In the genomic region with DNA sequence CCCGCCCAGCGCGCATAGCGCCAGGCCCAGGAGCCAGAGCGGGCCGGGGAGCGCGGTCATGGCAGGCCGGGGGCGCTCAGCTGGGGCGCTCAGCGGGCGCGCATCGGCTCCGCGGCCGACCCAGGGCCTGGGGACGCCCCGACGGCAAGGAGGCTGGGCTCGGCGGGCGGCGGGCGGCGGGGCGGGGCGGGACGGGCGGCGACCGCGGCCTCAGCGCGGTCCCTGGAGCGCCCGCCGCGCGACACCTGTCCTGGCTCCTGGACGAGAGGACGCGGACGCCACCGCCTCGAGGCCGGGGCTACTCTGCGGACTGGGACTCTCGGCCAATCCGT, we compare ENCODE assay signal across 8 cellular contexts. TPM values are rescaled to one million over a fixed set of nuclear protein-coding genes. Genes with fewer than 3 reads are reported as not detected.
A peak's percentile ranks its signal among the peaks of the same experiment; 100 is the strongest.
DNase-seq lines count a peak whose midpoint lies in the region; ATAC-seq, FAIRE-seq and TF ChIP-seq lines count a peak whose summit lies in the region.

No MANE protein-coding gene starts in this region.

- H3K79me2 ChIP-seq in H1 (ENCODE audit: control insufficient read depth in 1 of 2, insufficient read depth in 2 of 2, low read length in 2 of 2) = no peaks in the 10 kb centered on the region

- TF ChIP-seq RAD21 in H1 (IDR thresholded peaks at IDR 0.05 in 1 of 2, conservative IDR thresholded peaks at IDR 0.05 in 1 of 2; ENCODE audit: low read depth in 2 of 2, low read length in 2 of 2) = no peak

- FAIRE-seq in H1 (lab: Jason Lieb, UNC) = no peak

- H3K27ac ChIP-seq in H1 (ENCODE audit: low read depth, low read length) (no peak overlapping the region), prostate gland (no peak overlapping the region)

- H3K27me3 ChIP-seq in H1 (replicated peaks in 1 of 4; ENCODE audit: control insufficient read depth in 3 of 4, extremely low read depth in 1 of 4, insufficient read depth in 3 of 4, low read length in 3 of 4) (peaks cover 34 to 62% (median 47%) of the 10 kb centered on the region in 4 experiments), prostate gland (replicated peaks; ENCODE audit: insufficient read depth) (no peaks in the 10 kb centered on the region)

- TF ChIP-seq POLR2A in H1 (IDR thresholded peaks at IDR 0.05; ENCODE audit: control extremely low read depth in 1 of 2, low read depth in 2 of 2, low read length in 2 of 2) = no peak
- no peak for TF ChIP-seq POLR2A in prostate gland (IDR thresholded peaks at IDR 0.05)

- CTCF ChIA-PET in H1 (lab: Charles Lee; ENCODE audit: partially characterized antibody) = interaction anchor here (0.6 to 1.7 kb wide), 2 partner anchors 12 to 69 kb away, joined by 3 to 5 read pairs; no protein-coding TSS in a partner anchor

- peak overlapping the region; percentile 45 to 77 for H3K4me2 ChIP-seq in H1 (ENCODE audit: insufficient read depth in 1 of 2, low read depth in 2 of 2, low read length in 2 of 2)

- no peaks in the 10 kb centered on the region for H3K79me1 ChIP-seq in H1 (ENCODE audit: low read depth, low read length)

- no peaks in the 10 kb centered on the region for H3K9me3 ChIP-seq in H1 (ENCODE audit: insufficient read depth in 2 of 2, low read depth in 1 of 2, low read length in 1 of 2)
- no peaks in the 10 kb centered on the region for H3K9me3 ChIP-seq in prostate gland

- H2BK12ac ChIP-seq in H1 (ENCODE audit: low read depth, low read length) = no peak overlapping the region

- H3K36me3 ChIP-seq in H1 (ENCODE audit: control insufficient read depth in 2 of 4, insufficient read depth in 4 of 4, low read length in 3 of 4) (no peaks in the 10 kb centered on the region), prostate gland (no peaks in the 10 kb centered on the region)

- DNase-seq in GM13977 (ENCODE audit: low spot score) (peak; percentile 59), H1 (ENCODE audit: low read depth in 1 of 2, low spot score in 2 of 2) (no peak), prostate gland (ENCODE audit: low spot score) (no peak), omental fat pad (ENCODE audit: low spot score) (no peak), Kasumi-1 (lab: John Stamatoyannopoulos, UW) (no peak)
- DNase-seq in activated CD4-positive, alpha-beta T cell treated with anti-CD3 and anti-CD28 coated beads, Interleukin-2, amount 50 U/mL, for 1 hour = no peak
- no peak for DNase-seq in effector CD4-positive, alpha-beta T cell

- no peak overlapping the region for H4K5ac ChIP-seq in H1 (ENCODE audit: insufficient read length, low read depth, low read length)

- H4K20me1 ChIP-seq in H1 (replicated peaks in 1 of 2; ENCODE audit: control insufficient read depth in 1 of 2, insufficient read depth in 2 of 2, low read length in 2 of 2) = peaks cover 0 to 4% of the 10 kb centered on the region in 2 experiments

- H2BK5ac ChIP-seq in H1 (ENCODE audit: low read depth, low read length) = no peak overlapping the region

- no peak overlapping the region for H3K23ac ChIP-seq in H1 (ENCODE audit: insufficient read length)

- H4K8ac ChIP-seq in H1 (ENCODE audit: extremely low read depth, insufficient read depth, low read length) = no peak overlapping the region; the same call in 1 of the 2 replicates

- no peak overlapping the region for H3K4ac ChIP-seq in H1 (replicated peaks; ENCODE audit: insufficient read length, low read depth, low read length)

- no peak overlapping the region for H2BK120ac ChIP-seq in H1 (replicated peaks; ENCODE audit: low read depth, low read length)

- H2BK15ac ChIP-seq in H1 (ENCODE audit: low read length) = no peak overlapping the region

- H3K9ac ChIP-seq in H1 (replicated peaks in 1 of 4; ENCODE audit: extremely low read depth in 1 of 4, low read depth in 3 of 4, low read length in 3 of 4) = no peak overlapping the region

- H3K23me2 ChIP-seq in H1 (ENCODE audit: low read depth, low read length) = peaks cover 7% of the 10 kb centered on the region; the same call in 1 of the 2 replicates

- ATAC-seq in HG03108 (IDR thresholded peaks at IDR 0.05; ENCODE audit: unreplicated experiment) (peak; percentile 4), omental fat pad (ENCODE audit: low FRiP score) (no peak)

- POLR2A ChIA-PET in H1 (lab: Charles Lee; ENCODE audit: partially characterized antibody) = interaction anchor here (1.0 to 1.9 kb wide), 3 partner anchors 11 to 114 kb away, joined by 3 to 5 read pairs (median 3); no protein-coding TSS in a partner anchor

- H3K4me3 ChIP-seq in H1 (ENCODE audit: extremely low read depth in 1 of 4, insufficient read depth in 2 of 4, low read depth in 3 of 4, low read length in 4 of 4) = peak overlapping the region in 2 of 4 experiments; percentile 50 to 68; a peak in 4 of 8 replicates
- peak overlapping the region; percentile 43 to 61 for H3K4me3 ChIP-seq in prostate gland

- no peak overlapping the region for H3K14ac ChIP-seq in H1 (ENCODE audit: insufficient read length)

- in situ Hi-C loops in GM13977 (cut with MboI; ENCODE audit: low pct_unique_long_range_greater_than_20kb, low sequenced_read_pairs, unreplicated experiment) = no loop called here

- TF ChIP-seq EP300 in H1 (IDR thresholded peaks at IDR 0.05; ENCODE audit: borderline replicate concordance in 1 of 2, low read depth in 2 of 2, low read length in 2 of 2) = no peak

- no peak for TF ChIP-seq CTCF in GM13977 (IDR thresholded peaks at IDR 0.05; ENCODE audit: extremely low read depth, insufficient read depth, missing control alignments)
- no peak for TF ChIP-seq CTCF in H1 (IDR thresholded peaks at IDR 0.05; ENCODE audit: control extremely low read depth in 1 of 3, insufficient read depth in 1 of 3, low read depth in 1 of 3, low read length in 3 of 3)
- no peak for TF ChIP-seq CTCF in prostate gland (IDR thresholded peaks at IDR 0.05)
- TF ChIP-seq CTCF in omental fat pad (IDR thresholded peaks at IDR 0.05) = no peak

- no CpG with 5 or more reads among the region's 51 CpGs for WGBS in H1 (ENCODE audit: extremely low coverage in 1 of 2, insufficient coverage in 1 of 2, insufficient read length in 1 of 2, insufficient replicate concordance in 2 of 2, low coverage in 1 of 2, low lambda C conversion rate in 2 of 2, missing lambda C conversion rate in 1 of 2), 2 experiments
- whole genome bisulfite sequencing in prostate gland = no CpG with 5 or more reads among the region's 51 CpGs

- H3K4me1 ChIP-seq in H1 (replicated peaks in 1 of 4; ENCODE audit: control insufficient read depth in 3 of 4, insufficient read depth in 4 of 4, low read length in 3 of 4) = no peaks in the 10 kb centered on the region
- H3K4me1 ChIP-seq in prostate gland (replicated peaks) = no peaks in the 10 kb centered on the region

- H2BK20ac ChIP-seq in H1 (ENCODE audit: low read length) = no peak overlapping the region

- H2AFZ ChIP-seq in H1 (ENCODE audit: low read length) = no peak overlapping the region; the same call in 1 of the 2 replicates

- no peak overlapping the region for H4K91ac ChIP-seq in H1 (replicated peaks; ENCODE audit: insufficient read length, low read length)

- H2AK5ac ChIP-seq in H1 (ENCODE audit: low read depth, low read length) = no peak overlapping the region

- intact Hi-C loops in prostate gland (cut with DNase I) = no loop called here

- no peak overlapping the region; the same call in 1 of the 2 replicates for H3K18ac ChIP-seq in H1 (ENCODE audit: extremely low read depth, low read length)

- no peak overlapping the region for H3K56ac ChIP-seq in H1 (replicated peaks; ENCODE audit: insufficient read length, low read depth, low read length)

TF ChIP-seq in H1, 55 proteins besides CTCF, POLR2A, EP300 and RAD21:
- TF ChIP-seq BACH1 (IDR thresholded peaks at IDR 0.05; ENCODE audit: low read length) (no peak), KDM5A (IDR thresholded peaks at IDR 0.05; ENCODE audit: low read length) (no peak), JUND (IDR thresholded peaks at IDR 0.05; ENCODE audit: low read length) (no peak), ASH2L (IDR thresholded peaks at IDR 0.05; ENCODE audit: low read length) (no peak), SP1 (IDR thresholded peaks at IDR 0.05; ENCODE audit: low read depth, low read length) (no peak)

RNA-seq across cellular contexts. Expression of a gene that starts 0.3 kb away (rescaled TPM):
- total RNA-seq in H1 (2021; fragmentation: NEBNext Ultra II Directional; extraction: Animal tissue kit (Norgen Biotek cat#: 25700)) = 0.37 and 0.54 TPM in 2 replicates
- polyA plus RNA-seq in H1 (2011; rRNA removed) = 0.50 and 0.52 TPM in 2 replicates
- polyA plus RNA-seq in H1 (2011; cell fraction: cytosol; rRNA removed) = 0.49 TPM
- 0.58 TPM for polyA plus RNA-seq in H1 (2011; cell fraction: nucleus; rRNA removed)
- polyA plus RNA-seq in H1 (2012, experiment 1 of 2) = 0.44 to 0.70 TPM (median 0.60 TPM) in 4 replicates
- polyA plus RNA-seq in H1 (2012, experiment 2 of 2) = 0.25 TPM
- 0.49 TPM for polyA plus RNA-seq in H1 (2013, experiment 1 of 2)
- 0.53 TPM for polyA plus RNA-seq in H1 (2013, experiment 2 of 2)
- 0.63 TPM in 2 replicates for polyA minus RNA-seq in H1 (2011; rRNA and poly(A)+ RNA removed)
- polyA minus RNA-seq in H1 (2011; cell fraction: cytosol; rRNA and poly(A)+ RNA removed) = 0.59 TPM
- 0.40 TPM for polyA minus RNA-seq in H1 (2011; cell fraction: nucleus; rRNA and poly(A)+ RNA removed)
- total RNA-seq in prostate gland (1 to 10 TPM in 1 of 2 donors, under 1 TPM in 1; 0.77 to 4.7 TPM), omental fat pad (1 to 10 TPM in 1 of 4 donors, under 1 TPM in 3; 0.24 to 2.0 (median 0.33) TPM)

RNA-seq across cellular contexts. Expression of a gene that starts 17.2 kb away (rescaled TPM):
- total RNA-seq in H1 (2021; fragmentation: NEBNext Ultra II Directional; extraction: Animal tissue kit (Norgen Biotek cat#: 25700)) = 2.9 TPM in 2 replicates
- 2.6 and 3.4 TPM in 2 replicates for polyA plus RNA-seq in H1 (2011; rRNA removed)
- polyA plus RNA-seq in H1 (2011; cell fraction: cytosol; rRNA removed) = 3.6 TPM
- polyA plus RNA-seq in H1 (2011; cell fraction: nucleus; rRNA removed) = 5.4 TPM
- 1.7 to 3.9 TPM (median 3.1 TPM) in 4 replicates for polyA plus RNA-seq in H1 (2012, experiment 1 of 2)
- 2.0 TPM for polyA plus RNA-seq in H1 (2012, experiment 2 of 2)
- 1.5 TPM for polyA plus RNA-seq in H1 (2013, experiment 1 of 2)
- polyA plus RNA-seq in H1 (2013, experiment 2 of 2) = 1.5 TPM
- 3.0 and 3.5 TPM in 2 replicates for polyA minus RNA-seq in H1 (2011; rRNA and poly(A)+ RNA removed)
- 1.2 TPM for polyA minus RNA-seq in H1 (2011; cell fraction: cytosol; rRNA and poly(A)+ RNA removed)
- 4.5 TPM for polyA minus RNA-seq in H1 (2011; cell fraction: nucleus; rRNA and poly(A)+ RNA removed)
- total RNA-seq in prostate gland = 1 to 10 TPM; 1.0 to 4.9 TPM
- total RNA-seq in omental fat pad = 1 to 10 TPM in 1 of 4 donors, under 1 TPM in 3; 0.24 to 1.4 (median 0.31) TPM

RNA-seq across cellular contexts. Expression of a gene that starts 49.7 kb away (rescaled TPM):
- 38.9 and 40.2 TPM in 2 replicates for total RNA-seq in H1 (2021; fragmentation: NEBNext Ultra II Directional; extraction: Animal tissue kit (Norgen Biotek cat#: 25700))
- 49.4 and 56.1 TPM in 2 replicates for polyA plus RNA-seq in H1 (2011; rRNA removed)
- 79.8 TPM for polyA plus RNA-seq in H1 (2011; cell fraction: cytosol; rRNA removed)
- polyA plus RNA-seq in H1 (2011; cell fraction: nucleus; rRNA removed) = 61.8 TPM
- polyA plus RNA-seq in H1 (2012, experiment 1 of 2) = 44.8 to 55.0 TPM (median 51.6 TPM) in 4 replicates
- polyA plus RNA-seq in H1 (2012, experiment 2 of 2) = 52.5 TPM
- polyA plus RNA-seq in H1 (2013, experiment 1 of 2) = 36.2 TPM
- polyA plus RNA-seq in H1 (2013, experiment 2 of 2) = 34.8 TPM
- polyA minus RNA-seq in H1 (2011; rRNA and poly(A)+ RNA removed) = 33.4 and 38.9 TPM in 2 replicates
- 10.3 TPM for polyA minus RNA-seq in H1 (2011; cell fraction: cytosol; rRNA and poly(A)+ RNA removed)
- polyA minus RNA-seq in H1 (2011; cell fraction: nucleus; rRNA and poly(A)+ RNA removed) = 27.4 TPM
- total RNA-seq in prostate gland (10 to 100 TPM; 57.2 to 60.2 TPM), omental fat pad (10 to 100 TPM; 22.7 to 39.6 (median 27.8) TPM)
